Comparison of ENCODE assay signal across 2 cellular contexts in genomic region chr11:35143509-35144102, GRCh38.
TF ChIP-seq lines count a peak whose summit lies in the region.

No MANE protein-coding gene starts in this region.

TF ChIP-seq in liver, 16 proteins besides CTCF, POLR2A, EP300 and RAD21 (continued from another document):
- TF ChIP-seq REST (IDR thresholded peaks at IDR 0.05) (no peak), RXRA (IDR thresholded peaks at IDR 0.05) (no peak), MAX (IDR thresholded peaks at IDR 0.05) (no peak), HNF4A (conservative IDR thresholded peaks at IDR 0.05) (no peak), TAF1 (conservative IDR thresholded peaks at IDR 0.05) (no peak), JUND (IDR thresholded peaks at IDR 0.05) (no peak), YY1 (IDR thresholded peaks at IDR 0.05) (no peak), HNF4G (IDR thresholded peaks at IDR 0.05) (no peak), NR2F2 (IDR thresholded peaks at IDR 0.05) (no peak), FOXA1 (IDR thresholded peaks at IDR 0.05) (no peak), EGR1 (IDR thresholded peaks at IDR 0.05; ENCODE audit: low read depth in 2 of 2) (no peak), GABPA (IDR thresholded peaks at IDR 0.05 in 1 of 2, conservative IDR thresholded peaks at IDR 0.05 in 1 of 2) (no peak)
- TF ChIP-seq, protein P1, sequence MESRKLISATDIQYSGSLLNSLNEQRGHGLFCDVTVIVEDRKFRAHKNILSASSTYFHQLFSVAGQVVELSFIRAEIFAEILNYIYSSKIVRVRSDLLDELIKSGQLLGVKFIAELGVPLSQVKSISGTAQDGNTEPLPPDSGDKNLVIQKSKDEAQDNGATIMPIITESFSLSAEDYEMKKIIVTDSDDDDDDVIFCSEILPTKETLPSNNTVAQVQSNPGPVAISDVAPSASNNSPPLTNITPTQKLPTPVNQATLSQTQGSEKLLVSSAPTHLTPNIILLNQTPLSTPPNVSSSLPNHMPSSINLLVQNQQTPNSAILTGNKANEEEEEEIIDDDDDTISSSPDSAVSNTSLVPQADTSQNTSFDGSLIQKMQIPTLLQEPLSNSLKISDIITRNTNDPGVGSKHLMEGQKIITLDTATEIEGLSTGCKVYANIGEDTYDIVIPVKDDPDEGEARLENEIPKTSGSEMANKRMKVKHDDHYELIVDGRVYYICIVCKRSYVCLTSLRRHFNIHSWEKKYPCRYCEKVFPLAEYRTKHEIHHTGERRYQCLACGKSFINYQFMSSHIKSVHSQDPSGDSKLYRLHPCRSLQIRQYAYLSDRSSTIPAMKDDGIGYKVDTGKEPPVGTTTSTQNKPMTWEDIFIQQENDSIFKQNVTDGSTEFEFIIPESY (IDR thresholded peaks at IDR 0.05) = no peak

TF ChIP-seq in HepG2, 621 proteins besides CTCF, POLR2A, EP300 and RAD21 (continued from another document):
- TF ChIP-seq ZSCAN5A (CRISPR knock-in tag; IDR thresholded peaks at IDR 0.05; ENCODE audit: borderline replicate concordance) (no peak), ZNF441 (CRISPR knock-in tag; IDR thresholded peaks at IDR 0.05; ENCODE audit: borderline replicate concordance) (no peak), CHCHD3 (CRISPR knock-in tag; IDR thresholded peaks at IDR 0.05) (no peak), ZNF768 (CRISPR knock-in tag; IDR thresholded peaks at IDR 0.05) (no peak), ZNF878 (CRISPR knock-in tag; IDR thresholded peaks at IDR 0.05) (no peak)
